14 cellular contexts compared by ENCODE assay signal in the genomic region with DNA sequence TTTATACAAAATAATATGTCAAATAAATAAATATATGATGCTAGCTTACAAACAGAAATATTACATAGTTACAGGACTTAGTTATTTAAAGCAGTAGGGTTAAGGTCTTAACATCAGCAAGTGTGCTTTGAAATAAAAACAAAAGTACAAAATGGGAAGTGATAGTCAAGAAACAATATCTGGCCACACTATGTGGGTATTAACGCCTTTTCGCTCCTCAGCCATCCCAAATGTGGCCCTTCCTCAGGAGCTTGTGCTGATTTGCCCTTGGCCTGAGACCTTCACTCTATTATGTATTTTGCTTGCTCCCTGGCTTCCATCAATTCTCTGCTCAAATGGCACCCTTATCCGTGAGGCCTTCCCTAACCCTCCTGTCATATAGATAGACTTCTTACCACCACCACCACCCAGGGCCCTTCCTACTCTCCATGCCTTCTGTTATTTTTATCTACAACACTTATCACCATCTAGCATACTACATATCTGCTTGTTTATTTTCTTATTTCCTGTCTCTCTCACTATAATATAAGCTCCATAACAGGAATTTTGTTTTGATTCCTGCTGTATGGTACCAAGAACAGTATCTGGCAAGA. TPM values are rescaled to one million over a fixed set of nuclear protein-coding genes. Genes with fewer than 3 reads are reported as not detected.
DNase-seq lines count a peak whose midpoint lies in the region; ATAC-seq and TF ChIP-seq lines count a peak whose summit lies in the region.
"Had no signal": no experiment of that assay in that cellular context is flagged by ENCODE, and none has a peak within 500 bp of the region (broad histone marks: within the 10 kb centered on the region; RNA-seq: fewer than 3 reads in every experiment).

No MANE protein-coding gene starts in this region.

- no peak for DNase-seq in activated T-cell treated with anti-CD3 and anti-CD28 coated beads, Interleukin-2, amount 50 U/mL, for 24 hours
- DNase-seq in activated T-cell treated with anti-CD3 and anti-CD28 coated beads for 4 hours (no peak), dermis blood vessel endothelial cell (peak; percentile 7), Right ventricle myocardium superior (no peak)
- DNase-seq in stimulated activated effector memory CD8-positive, alpha-beta T cell treated with anti-CD3 and anti-CD28 coated beads, Interleukin-12 subunit alpha, Interleukin-12 subunit beta, amount 100 ng/mL, for 72 hours (ENCODE audit: low spot score in 2 of 2), result no peak
- DNase-seq: NCI-H2107, SHP77 treated with DMSO at 0.1 percent for 48 hours, trophoblast cell had no signal

- peak overlapping the region; percentile 25 for H3K9ac ChIP-seq in OCI-LY3 (ENCODE audit: low read length)

- peaks cover 33% of the 10 kb centered on the region for H4K20me1 ChIP-seq in OCI-LY3 (ENCODE audit: insufficient read depth, low read length)

- peaks cover 51% of the 10 kb centered on the region for H3K4me1 Mint-ChIP-seq in activated T-cell treated with anti-CD3 and anti-CD28 coated beads, Interleukin-2, amount 50 U/mL, for 24 hours (ENCODE audit: low read depth)
- H3K4me1 Mint-ChIP-seq in stimulated activated effector memory CD8-positive, alpha-beta T cell treated with anti-CD3 and anti-CD28 coated beads, Interleukin-12 subunit alpha, Interleukin-12 subunit beta, amount 100 ng/mL, for 72 hours, result peaks cover 53% of the 10 kb centered on the region

- peaks cover 66% of the 10 kb centered on the region for H3K79me2 ChIP-seq in OCI-LY3 (ENCODE audit: low read length)

- peaks cover 36% of the 10 kb centered on the region for H3K36me3 Mint-ChIP-seq in activated T-cell treated with anti-CD3 and anti-CD28 coated beads, Interleukin-2, amount 50 U/mL, for 24 hours (ENCODE audit: low read depth)
- peaks cover 28% of the 10 kb centered on the region for H3K36me3 Mint-ChIP-seq in stimulated activated effector memory CD8-positive, alpha-beta T cell treated with anti-CD3 and anti-CD28 coated beads, Interleukin-12 subunit alpha, Interleukin-12 subunit beta, amount 100 ng/mL, for 72 hours

- peak overlapping the region; percentile 95 for H3K4me2 ChIP-seq in OCI-LY3 (ENCODE audit: low read length)

- no peak for TF ChIP-seq CTCF in OCI-LY3 (IDR thresholded peaks at IDR 0.05; ENCODE audit: low read depth, low read length)

- peak overlapping the region; percentile 82 for H3K4me3 ChIP-seq in OCI-LY3 (ENCODE audit: low read length)

- peak overlapping the region; percentile 97 for H3K27ac ChIP-seq in OCI-LY3 (ENCODE audit: low read length)

- H3K9me3 ChIP-seq in OCI-LY3 (ENCODE audit: insufficient read depth, low read length), result no peaks in the 10 kb centered on the region
- H3K9me3 ChIP-seq: breast epithelium had no signal

- intact Hi-C loops in Right ventricle myocardium superior (cut with DNase I), result no loop called here

- no peak overlapping the region for H2AFZ ChIP-seq in OCI-LY3 (ENCODE audit: low read depth, low read length)

- ATAC-seq in stimulated activated effector memory CD8-positive, alpha-beta T cell treated with anti-CD3 and anti-CD28 coated beads, Interleukin-12 subunit alpha, Interleukin-12 subunit beta, amount 100 ng/mL, for 72 hours, result no peak
- no peak for ATAC-seq in HG03108 (IDR thresholded peaks at IDR 0.05; ENCODE audit: unreplicated experiment)
- ATAC-seq in HG02798 (IDR thresholded peaks at IDR 0.05; ENCODE audit: poor library complexity, unreplicated experiment), result no peak
- ATAC-seq in Right ventricle myocardium superior (ENCODE audit: poor library complexity), result no peak

- H3K27ac Mint-ChIP-seq in activated T-cell treated with anti-CD3 and anti-CD28 coated beads, Interleukin-2, amount 50 U/mL, for 24 hours, result peak overlapping the region; percentile 2
- H3K27ac Mint-ChIP-seq in stimulated activated effector memory CD8-positive, alpha-beta T cell treated with anti-CD3 and anti-CD28 coated beads, Interleukin-12 subunit alpha, Interleukin-12 subunit beta, amount 100 ng/mL, for 72 hours, result peak overlapping the region; percentile 95

- H3K4me3 Mint-ChIP-seq in activated T-cell treated with anti-CD3 and anti-CD28 coated beads, Interleukin-2, amount 50 U/mL, for 24 hours, result peak overlapping the region; percentile 46
- H3K4me3 Mint-ChIP-seq in stimulated activated effector memory CD8-positive, alpha-beta T cell treated with anti-CD3 and anti-CD28 coated beads, Interleukin-12 subunit alpha, Interleukin-12 subunit beta, amount 100 ng/mL, for 72 hours, result peak overlapping the region; percentile 83

- H3K4me1 ChIP-seq in OCI-LY3 (ENCODE audit: low read length), result peaks cover 42% of the 10 kb centered on the region
- H3K4me1 ChIP-seq: breast epithelium had no signal

- H3K27me3 Mint-ChIP-seq in activated T-cell treated with anti-CD3 and anti-CD28 coated beads, Interleukin-2, amount 50 U/mL, for 24 hours, result no peaks in the 10 kb centered on the region

- H3K36me3 ChIP-seq in OCI-LY3 (replicated peaks; ENCODE audit: low read depth, low read length), result peaks cover 46% of the 10 kb centered on the region
- H3K36me3 ChIP-seq: breast epithelium had no signal

- no peaks in the 10 kb centered on the region for H3K27me3 ChIP-seq in OCI-LY3 (ENCODE audit: low read depth, low read length)
- H3K27me3 ChIP-seq: breast epithelium had no signal

- no peaks in the 10 kb centered on the region for H3K9me3 Mint-ChIP-seq in activated T-cell treated with anti-CD3 and anti-CD28 coated beads, Interleukin-2, amount 50 U/mL, for 24 hours
- H3K9me3 Mint-ChIP-seq in stimulated activated effector memory CD8-positive, alpha-beta T cell treated with anti-CD3 and anti-CD28 coated beads, Interleukin-12 subunit alpha, Interleukin-12 subunit beta, amount 100 ng/mL, for 72 hours, result no peaks in the 10 kb centered on the region

RNA-seq across cellular contexts. Expression of gene CTSS, which starts 1.9 kb away (rescaled TPM):
- total RNA-seq in dermis blood vessel endothelial cell (57.5 and 63.3 TPM in 2 replicates), Right ventricle myocardium superior (34.9 TPM)

RNA-seq across cellular contexts. Expression of gene HORMAD1, which starts 43.0 kb away (rescaled TPM):
- total RNA-seq in dermis blood vessel endothelial cell (0.17 TPM in 1 of 2 replicates, not detected in the other), Right ventricle myocardium superior (not detected)
- total RNA-seq: activated CD8-positive, alpha-beta memory T cell treated with anti-CD3 and anti-CD28 coated beads for 36 hours; HT-29 had no signal

RNA-seq across cellular contexts. Expression of gene CTSK, which starts 44.3 kb away (rescaled TPM):
- total RNA-seq in dermis blood vessel endothelial cell (0.68 and 0.84 TPM in 2 replicates), Right ventricle myocardium superior (4.9 TPM)
